8 cellular contexts compared by ENCODE assay signal in genomic region chr17:76239538-76240274, GRCh38. TPM values are rescaled to one million over a fixed set of nuclear protein-coding genes. Genes with fewer than 3 reads are reported as not detected.
DNase-seq lines count a peak whose midpoint lies in the region; ATAC-seq and TF ChIP-seq lines count a peak whose summit lies in the region.

No MANE protein-coding gene starts in this region.

- peaks cover 7% of the 10 kb centered on the region for H3K36me3 Mint-ChIP-seq in activated T-helper 1 cell treated with anti-CD3 and anti-CD28 coated beads, Interleukin-12 subunit alpha, Interleukin-12 subunit beta, Interleukin-2, Interleukin-4 antibody, amounts not matched to agents 30 ng/mL and 10 ng/mL and 1 ng/mL, durations not matched to agents 14 hours and 24 hours and 36 hours (ENCODE audit: low read depth)
- peaks cover 0 to 1% of the 10 kb centered on the region in 2 donors for H3K36me3 Mint-ChIP-seq in stimulated activated naive B cell treated with anti-CD40 and anti-IgM and Interleukin-4, amounts not matched to agents 10 μg/mL and 1 μg/mL and 100 μg/mL, for 72 hours

- H3K9me3 ChIP-seq in BLaER1 treated with 17β-estradiol and CSF1 and Interleukin-3, amounts not matched to agents 10 nM and 100 nM (replicated peaks in 1 of 11), result peaks cover 0 to 7% (median 0%) of the 10 kb centered on the region in 11 experiments; a peak in 2 of 22 replicates
- H3K9me3 ChIP-seq in iPS-15b (ENCODE audit: control insufficient read depth, insufficient read depth, low read length), result no peaks in the 10 kb centered on the region

- peaks cover 12 to 27% (median 21%) of the 10 kb centered on the region in 10 experiments for H3K4me1 ChIP-seq in BLaER1 treated with 17β-estradiol and CSF1 and Interleukin-3, amounts not matched to agents 10 nM and 100 nM
- H3K4me1 ChIP-seq in iPS-15b (ENCODE audit: control insufficient read depth, insufficient read depth, low read length), result no peaks in the 10 kb centered on the region

- POLR2A ChIA-PET in HEK293T (lab: Yijun Ruan, JAX), result interaction anchor here (4.3 kb wide), 1 partner anchor 24 kb away, joined by 24 read pairs; the partner anchor contains the start of gene UBALD2

- H4K20me1 ChIP-seq in BLaER1 treated with 17β-estradiol and CSF1 and Interleukin-3, amounts not matched to agents 10 nM and 100 nM, result peaks cover 0 to 4% (median 0%) of the 10 kb centered on the region in 11 experiments; a peak in 1 of 22 replicates

- H3K4me3 Mint-ChIP-seq in activated T-helper 1 cell treated with anti-CD3 and anti-CD28 coated beads, Interleukin-12 subunit alpha, Interleukin-12 subunit beta, Interleukin-2, Interleukin-4 antibody, amounts not matched to agents 30 ng/mL and 10 ng/mL and 1 ng/mL, durations not matched to agents 14 hours and 24 hours and 36 hours, result peak overlapping the region; percentile 90
- H3K4me3 Mint-ChIP-seq in stimulated activated naive B cell treated with anti-CD40 and anti-IgM and Interleukin-4, amounts not matched to agents 10 μg/mL and 1 μg/mL and 100 μg/mL, for 72 hours, result peak overlapping the region; percentile 25 to 68

- no peak overlapping the region for H3K27ac ChIP-seq in BLaER1 treated with 17β-estradiol and CSF1 and Interleukin-3, amounts not matched to agents 10 nM and 100 nM

- ATAC-seq in stimulated activated naive B cell treated with anti-CD40 and anti-IgM and Interleukin-4, amounts not matched to agents 10 μg/mL and 1 μg/mL and 100 μg/mL, for 72 hours (replicated peaks), result peak; percentile 32 to 44
- ATAC-seq in HG03108 (IDR thresholded peaks at IDR 0.05; ENCODE audit: unreplicated experiment), result no peak

- H3K27me3 Mint-ChIP-seq in activated T-helper 1 cell treated with anti-CD3 and anti-CD28 coated beads, Interleukin-12 subunit alpha, Interleukin-12 subunit beta, Interleukin-2, Interleukin-4 antibody, amounts not matched to agents 30 ng/mL and 10 ng/mL and 1 ng/mL, durations not matched to agents 14 hours and 24 hours and 36 hours (ENCODE audit: insufficient read depth), result no peaks in the 10 kb centered on the region
- peaks cover 31% of the 10 kb centered on the region in 2 donors for H3K27me3 Mint-ChIP-seq in stimulated activated naive B cell treated with anti-CD40 and anti-IgM and Interleukin-4, amounts not matched to agents 10 μg/mL and 1 μg/mL and 100 μg/mL, for 72 hours

- no peak overlapping the region for H3K9ac ChIP-seq in BLaER1 treated with 17β-estradiol and CSF1 and Interleukin-3, amounts not matched to agents 10 nM and 100 nM
- H3K9ac ChIP-seq in iPS-15b (ENCODE audit: low read depth, low read length), result no peak overlapping the region

- peaks cover 64% of the 10 kb centered on the region for H3K4me1 Mint-ChIP-seq in activated T-helper 1 cell treated with anti-CD3 and anti-CD28 coated beads, Interleukin-12 subunit alpha, Interleukin-12 subunit beta, Interleukin-2, Interleukin-4 antibody, amounts not matched to agents 30 ng/mL and 10 ng/mL and 1 ng/mL, durations not matched to agents 14 hours and 24 hours and 36 hours (ENCODE audit: low read depth)
- H3K4me1 Mint-ChIP-seq in stimulated activated naive B cell treated with anti-CD40 and anti-IgM and Interleukin-4, amounts not matched to agents 10 μg/mL and 1 μg/mL and 100 μg/mL, for 72 hours, result peaks cover 18 to 29% of the 10 kb centered on the region in 2 donors

- CTCF ChIA-PET in HEK293T (lab: Yijun Ruan, JAX), result no interaction called here

- peak overlapping the region in 6 of 10 experiments; percentile 59 to 73 (median 62); a peak in 10 of 20 replicates for H3K4me3 ChIP-seq in BLaER1 treated with 17β-estradiol and CSF1 and Interleukin-3, amounts not matched to agents 10 nM and 100 nM
- H3K4me3 ChIP-seq in iPS-15b (ENCODE audit: low read depth, low read length), result peak overlapping the region; percentile 49

- H3K9me3 Mint-ChIP-seq in activated T-helper 1 cell treated with anti-CD3 and anti-CD28 coated beads, Interleukin-12 subunit alpha, Interleukin-12 subunit beta, Interleukin-2, Interleukin-4 antibody, amounts not matched to agents 30 ng/mL and 10 ng/mL and 1 ng/mL, durations not matched to agents 14 hours and 24 hours and 36 hours, result peaks cover 3% of the 10 kb centered on the region
- H3K9me3 Mint-ChIP-seq in stimulated activated naive B cell treated with anti-CD40 and anti-IgM and Interleukin-4, amounts not matched to agents 10 μg/mL and 1 μg/mL and 100 μg/mL, for 72 hours, result no peaks in the 10 kb centered on the region

- peaks cover 53 to 73% (median 69%) of the 10 kb centered on the region in 11 experiments for H3K27me3 ChIP-seq in BLaER1 treated with 17β-estradiol and CSF1 and Interleukin-3, amounts not matched to agents 10 nM and 100 nM
- peaks cover 45% of the 10 kb centered on the region for H3K27me3 ChIP-seq in iPS-15b (ENCODE audit: control insufficient read depth, insufficient read depth, low read length)

- H3K27ac Mint-ChIP-seq in activated T-helper 1 cell treated with anti-CD3 and anti-CD28 coated beads, Interleukin-12 subunit alpha, Interleukin-12 subunit beta, Interleukin-2, Interleukin-4 antibody, amounts not matched to agents 30 ng/mL and 10 ng/mL and 1 ng/mL, durations not matched to agents 14 hours and 24 hours and 36 hours, result peak overlapping the region; percentile 86
- H3K27ac Mint-ChIP-seq in stimulated activated naive B cell treated with anti-CD40 and anti-IgM and Interleukin-4, amounts not matched to agents 10 μg/mL and 1 μg/mL and 100 μg/mL, for 72 hours, result no peak overlapping the region

- H3K4me2 ChIP-seq in BLaER1 treated with 17β-estradiol and CSF1 and Interleukin-3, amounts not matched to agents 10 nM and 100 nM, result peak overlapping the region; percentile 93 to 98 (median 95); a peak in 15 of 22 replicates

- DNase-seq in HEK293T (ENCODE audit: extremely low spot score) (no peak), NCI-H2081 treated with DMSO at 0.1 percent for 48 hours (lab: John Stamatoyannopoulos, UW) (no peak), GM03348 (ENCODE audit: low spot score) (no peak)
- no peak for DNase-seq in activated T-helper 1 cell treated with anti-CD3 and anti-CD28 coated beads, Interleukin-12 subunit alpha, Interleukin-12 subunit beta, Interleukin-2, Interleukin-4 antibody, amounts not matched to agents 30 ng/mL and 10 ng/mL and 1 ng/mL, durations not matched to agents 14 hours and 24 hours and 36 hours (ENCODE audit: low spot score)
- DNase-seq in stimulated activated naive B cell treated with anti-CD40 and anti-IgM and Interleukin-4, amounts not matched to agents 10 μg/mL and 1 μg/mL and 100 μg/mL, for 72 hours, result no peak

- no peaks in the 10 kb centered on the region for H3K36me3 ChIP-seq in BLaER1 treated with 17β-estradiol and CSF1 and Interleukin-3, amounts not matched to agents 10 nM and 100 nM
- H3K36me3 ChIP-seq in iPS-15b (ENCODE audit: control insufficient read depth, insufficient read depth, low read length), result no peaks in the 10 kb centered on the region

- intact Hi-C loops in activated T-helper 1 cell treated with anti-CD3 and anti-CD28 coated beads, Interleukin-12 subunit alpha, Interleukin-12 subunit beta, Interleukin-2, Interleukin-4 antibody, amounts not matched to agents 30 ng/mL and 10 ng/mL and 1 ng/mL, durations not matched to agents 14 hours and 24 hours and 36 hours (cut with micrococcal nuclease), result loop anchor here (2.0 kb wide), 2 partner anchors 33 to 47 kb away; no protein-coding TSS in a partner anchor

TF ChIP-seq in HEK293T, 16 proteins besides CTCF, POLR2A, EP300 and RAD21:
- TF ChIP-seq L3MBTL2 (conservative IDR thresholded peaks at IDR 0.05) (peak; percentile 92), FOXM1 (IDR thresholded peaks at IDR 0.05; ENCODE audit: borderline replicate concordance) (no peak)

RNA-seq across cellular contexts. Expression of gene RNF157, which starts 0.6 kb away (rescaled TPM):
- total RNA-seq in activated T-helper 1 cell treated with anti-CD3 and anti-CD28 coated beads, Interleukin-12 subunit alpha, Interleukin-12 subunit beta, Interleukin-2, Interleukin-4 antibody, amounts not matched to agents 30 ng/mL and 10 ng/mL and 1 ng/mL, durations not matched to agents 14 hours and 24 hours and 36 hours, result 50.4 and 51.7 TPM in 2 replicates

RNA-seq across cellular contexts. Expression of gene UBALD2, which starts 25.4 kb away (rescaled TPM):
- total RNA-seq in activated T-helper 1 cell treated with anti-CD3 and anti-CD28 coated beads, Interleukin-12 subunit alpha, Interleukin-12 subunit beta, Interleukin-2, Interleukin-4 antibody, amounts not matched to agents 30 ng/mL and 10 ng/mL and 1 ng/mL, durations not matched to agents 14 hours and 24 hours and 36 hours, result 206 and 217 TPM in 2 replicates
